ENCODE assay signal across 25 cellular contexts in genomic region chrX:112025753-112026152, GRCh38. TPM values are rescaled to one million over a fixed set of nuclear protein-coding genes. Genes with fewer than 3 reads are reported as not detected.
DNase-seq lines count a peak whose midpoint lies in the region; ATAC-seq and TF ChIP-seq lines count a peak whose summit lies in the region.
"Had no signal": no experiment of that assay in that cellular context is flagged by ENCODE, and none has a peak within 500 bp of the region (broad histone marks: within the 10 kb centered on the region; RNA-seq: fewer than 3 reads in every experiment).

No MANE protein-coding gene starts in this region.

- intact Hi-C loops in cardiac septum (cut with DNase I): no loop called here

- H3K27ac Mint-ChIP-seq in nephron progenitor cell: peak overlapping the region; percentile 14
- no peak overlapping the region for H3K27ac Mint-ChIP-seq in activated CD4-positive, alpha-beta T cell treated with anti-CD3 and anti-CD28 coated beads, Interleukin-2, amount 10 ng/mL, durations not matched to agents 7 days and 5 days
- H3K27ac Mint-ChIP-seq: activated T-helper 1 cell treated with anti-CD3 and anti-CD28 coated beads, Interleukin-12 subunit alpha, Interleukin-12 subunit beta, Interleukin-2, Interleukin-4 antibody, amounts not matched to agents 30 ng/mL and 10 ng/mL and 1 ng/mL, durations not matched to agents 14 hours and 24 hours and 36 hours; effector memory CD8-positive, alpha-beta T cell had no signal

- H3K9me3 Mint-ChIP-seq in nephron progenitor cell: peaks cover 6% of the 10 kb centered on the region
- no peaks in the 10 kb centered on the region for H3K9me3 Mint-ChIP-seq in activated CD4-positive, alpha-beta T cell treated with anti-CD3 and anti-CD28 coated beads, Interleukin-2, amount 10 ng/mL, durations not matched to agents 7 days and 5 days
- H3K9me3 Mint-ChIP-seq: activated T-helper 1 cell treated with anti-CD3 and anti-CD28 coated beads, Interleukin-12 subunit alpha, Interleukin-12 subunit beta, Interleukin-2, Interleukin-4 antibody, amounts not matched to agents 30 ng/mL and 10 ng/mL and 1 ng/mL, durations not matched to agents 14 hours and 24 hours and 36 hours; effector memory CD8-positive, alpha-beta T cell had no signal

- H3K36me3 Mint-ChIP-seq in nephron progenitor cell (ENCODE audit: low read depth): no peaks in the 10 kb centered on the region
- H3K36me3 Mint-ChIP-seq in activated CD4-positive, alpha-beta T cell treated with anti-CD3 and anti-CD28 coated beads, Interleukin-2, amount 10 ng/mL, durations not matched to agents 7 days and 5 days (ENCODE audit: low read depth): no peaks in the 10 kb centered on the region

- DNase-seq in nephron progenitor cell: no peak
- no peak for DNase-seq in activated CD4-positive, alpha-beta T cell treated with anti-CD3 and anti-CD28 coated beads, Interleukin-2, amount 10 ng/mL, durations not matched to agents 7 days and 5 days
- no peak for DNase-seq in mesenteric fat pad (ENCODE audit: low spot score)
- DNase-seq in cardiac septum (ENCODE audit: low spot score): no peak
- DNase-seq: activated CD4-positive, alpha-beta T cell treated with anti-CD3 and anti-CD28 coated beads, Interleukin-2, amount 50 U/mL, for 48 hours; AML-193; central memory CD4-positive, alpha-beta T cell; effector memory CD8-positive, alpha-beta T cell; GDM1; hypothalamus; left colon; MG63; NCI-H2029 treated with DMSO at 0.1 percent for 48 hours; NCI-H69; occipital lobe; right lobe of liver; stimulated activated CD4-positive, alpha-beta T cell treated with anti-CD3 and anti-CD28 coated beads, Interleukin-1b, Interleukin-23, amount 100 ng/mL, for 48 hours had no signal

- TF ChIP-seq CTCF in nephron progenitor cell (IDR thresholded peaks at IDR 0.05): no peak

- ATAC-seq in GM18867 (IDR thresholded peaks at IDR 0.05; ENCODE audit: unreplicated experiment) (peak; percentile 94), GM21529 (IDR thresholded peaks at IDR 0.05; ENCODE audit: unreplicated experiment) (peak; percentile 97), HG03060 (IDR thresholded peaks at IDR 0.05; ENCODE audit: low read depth, unreplicated experiment) (peak; percentile 62)
- ATAC-seq: effector memory CD8-positive, alpha-beta T cell; left colon; Panc1; right lobe of liver; SK-N-SH treated with all-trans-retinoic acid at 6 μM for 48 hours had no signal

- H3K4me1 Mint-ChIP-seq in nephron progenitor cell: no peaks in the 10 kb centered on the region
- no peaks in the 10 kb centered on the region for H3K4me1 Mint-ChIP-seq in activated CD4-positive, alpha-beta T cell treated with anti-CD3 and anti-CD28 coated beads, Interleukin-2, amount 10 ng/mL, durations not matched to agents 7 days and 5 days

- CTCF ChIA-PET in activated CD4-positive, alpha-beta T cell treated with anti-CD3 and anti-CD28 coated beads, Interleukin-2, amount 10 ng/mL, durations not matched to agents 7 days and 5 days (lab: Charles Lee): no interaction called here

- H3K27me3 Mint-ChIP-seq in nephron progenitor cell (ENCODE audit: low read depth, poor library complexity): no peaks in the 10 kb centered on the region
- H3K27me3 Mint-ChIP-seq in activated CD4-positive, alpha-beta T cell treated with anti-CD3 and anti-CD28 coated beads, Interleukin-2, amount 10 ng/mL, durations not matched to agents 7 days and 5 days: no peaks in the 10 kb centered on the region
- H3K27me3 Mint-ChIP-seq: effector memory CD8-positive, alpha-beta T cell had no signal

- POLR2A ChIA-PET in activated CD4-positive, alpha-beta T cell treated with anti-CD3 and anti-CD28 coated beads, Interleukin-2, amount 10 ng/mL, durations not matched to agents 7 days and 5 days (lab: Charles Lee): no interaction called here

- H3K4me3 Mint-ChIP-seq in nephron progenitor cell: no peak overlapping the region
- no peak overlapping the region for H3K4me3 Mint-ChIP-seq in activated CD4-positive, alpha-beta T cell treated with anti-CD3 and anti-CD28 coated beads, Interleukin-2, amount 10 ng/mL, durations not matched to agents 7 days and 5 days
- H3K4me3 Mint-ChIP-seq: activated T-helper 1 cell treated with anti-CD3 and anti-CD28 coated beads, Interleukin-12 subunit alpha, Interleukin-12 subunit beta, Interleukin-2, Interleukin-4 antibody, amounts not matched to agents 30 ng/mL and 10 ng/mL and 1 ng/mL, durations not matched to agents 14 hours and 24 hours and 36 hours; effector memory CD8-positive, alpha-beta T cell had no signal

RNA-seq across cellular contexts. Expression of gene TRPC5, which starts 56.8 kb away (rescaled TPM):
- not detected for total RNA-seq in activated CD4-positive, alpha-beta T cell treated with anti-CD3 and anti-CD28 coated beads, Interleukin-2, amount 10 ng/mL, durations not matched to agents 7 days and 5 days
- total RNA-seq in mesenteric fat pad: not detected
- 0.05 TPM for total RNA-seq in cardiac septum
- total RNA-seq: activated T-helper 1 cell treated with anti-CD3 and anti-CD28 coated beads, Interleukin-12 subunit alpha, Interleukin-12 subunit beta, Interleukin-2, Interleukin-4 antibody, amounts not matched to agents 30 ng/mL and 10 ng/mL and 1 ng/mL, durations not matched to agents 14 hours and 24 hours and 36 hours; left colon; mononuclear cell had no signal

RNA-seq across cellular contexts. Expression of gene RTL4, which starts 57.1 kb away (rescaled TPM):
- not detected for total RNA-seq in activated CD4-positive, alpha-beta T cell treated with anti-CD3 and anti-CD28 coated beads, Interleukin-2, amount 10 ng/mL, durations not matched to agents 7 days and 5 days
- total RNA-seq in mesenteric fat pad: not detected
- total RNA-seq in cardiac septum: not detected
- total RNA-seq: activated T-helper 1 cell treated with anti-CD3 and anti-CD28 coated beads, Interleukin-12 subunit alpha, Interleukin-12 subunit beta, Interleukin-2, Interleukin-4 antibody, amounts not matched to agents 30 ng/mL and 10 ng/mL and 1 ng/mL, durations not matched to agents 14 hours and 24 hours and 36 hours; left colon; mononuclear cell; occipital lobe; temporal lobe had no signal
